Comparison of ENCODE assay signal across 8 cellular contexts in genomic region chr11:43575931-43576833, GRCh38.
A peak's percentile ranks its signal among the peaks of the same experiment; 100 is the strongest.
DNase-seq lines count a peak whose midpoint lies in the region; ATAC-seq and TF ChIP-seq lines count a peak whose summit lies in the region.

No MANE protein-coding gene starts in this region.

- H3K9me3 Mint-ChIP-seq in glutamatergic neuron (ENCODE audit: unreplicated experiment) = peaks cover 22% of the 10 kb centered on the region

- H3K36me3 ChIP-seq in OCI-LY7 (ENCODE audit: insufficient read depth, low read length) = no peaks in the 10 kb centered on the region
- no peaks in the 10 kb centered on the region for H3K36me3 ChIP-seq in aorta (ENCODE audit: control insufficient read depth in 1 of 2, insufficient read depth in 2 of 2, low read length in 1 of 2)
- no peaks in the 10 kb centered on the region for H3K36me3 ChIP-seq in prostate gland

- H3K4me2 ChIP-seq in OCI-LY7 (ENCODE audit: low read length) = peak overlapping the region; percentile 51

- no peak overlapping the region for H2AFZ ChIP-seq in OCI-LY7 (ENCODE audit: low read length)

- H3K4me3 ChIP-seq in OCI-LY7 (ENCODE audit: low read depth, low read length, poor library complexity, severe bottlenecking) = no peak overlapping the region
- H3K4me3 ChIP-seq in skeletal muscle cell (ENCODE audit: low read depth, low read length) = peak overlapping the region; percentile 41
- peak overlapping the region in 1 of 2 donors; percentile 5 for H3K4me3 ChIP-seq in aorta (ENCODE audit: low read length in 2 of 2)
- H3K4me3 ChIP-seq in prostate gland = no peak overlapping the region

- no TSS peak for BruUV-seq in OCI-LY7 (replicated peaks; lab: Mats Ljungman, UMichigan)

- peaks cover 25% of the 10 kb centered on the region for H3K27me3 Mint-ChIP-seq in glutamatergic neuron (ENCODE audit: unreplicated experiment)

- no peak for ATAC-seq in aorta (ENCODE audit: low FRiP score)

- peaks cover 0 to 2% of the 10 kb centered on the region in 2 donors for H3K27me3 ChIP-seq in aorta (ENCODE audit: control insufficient read depth in 1 of 2, insufficient read depth in 2 of 2, low read length in 1 of 2)
- H3K27me3 ChIP-seq in prostate gland (replicated peaks; ENCODE audit: insufficient read depth) = peaks cover 32% of the 10 kb centered on the region

- H3K27ac ChIP-seq in OCI-LY7 (ENCODE audit: low read depth, low read length, poor library complexity, severe bottlenecking) (no peak overlapping the region), aorta (ENCODE audit: low read depth in 1 of 2, low read length in 2 of 2) (no peak overlapping the region), prostate gland (no peak overlapping the region)

- DNase-seq in NCI-H1105 treated with DMSO at 0.1 percent for 48 hours (lab: John Stamatoyannopoulos, UW) (peak; percentile 15), NCI-H1105 (lab: John Stamatoyannopoulos, UW) (no peak), OCI-LY7 (ENCODE audit: low spot score) (no peak), glutamatergic neuron (no peak), skeletal muscle cell (ENCODE audit: low read depth) (no peak), aorta (no peak), prostate gland (ENCODE audit: low spot score) (no peak)
- DNase-seq in stimulated activated naive CD4-positive, alpha-beta T cell (lab: John Stamatoyannopoulos, UW) = no peak

- 1% methylated on average over 20 of the region's 20 CpGs for WGBS in aorta, 2 donors
- WGBS in prostate gland = 4% methylated on average over 20 of the region's 20 CpGs

- H3K79me2 ChIP-seq in OCI-LY7 (ENCODE audit: insufficient read depth, low read depth, low read length) = no peaks in the 10 kb centered on the region

- CTCF ChIA-PET in OCI-LY7 (lab: Charles Lee; ENCODE audit: unreplicated experiment) = no interaction called here

- POLR2A ChIA-PET in OCI-LY7 (lab: Charles Lee) = interaction anchor here (0.6 to 1.1 kb wide), 4 partner anchors 11 to 371 kb away, joined by 3 read pairs; no protein-coding TSS in a partner anchor

- H3K4me3 Mint-ChIP-seq in glutamatergic neuron (ENCODE audit: unreplicated experiment) = peak overlapping the region; percentile 94

- peak overlapping the region; percentile 99 for H3K27ac Mint-ChIP-seq in glutamatergic neuron (ENCODE audit: unreplicated experiment)

- H3K9me3 ChIP-seq in OCI-LY7 (ENCODE audit: low read length) (no peaks in the 10 kb centered on the region), aorta (ENCODE audit: control insufficient read depth, low read length) (no peaks in the 10 kb centered on the region), prostate gland (no peaks in the 10 kb centered on the region)

- H4K20me1 ChIP-seq in OCI-LY7 (ENCODE audit: insufficient read depth, low read length) = no peaks in the 10 kb centered on the region

- TF ChIP-seq CTCF in OCI-LY7 (conservative IDR thresholded peaks at IDR 0.05; ENCODE audit: low read length) (no peak), glutamatergic neuron (IDR thresholded peaks at IDR 0.05; ENCODE audit: partially characterized antibody, unreplicated experiment) (no peak), prostate gland (IDR thresholded peaks at IDR 0.05) (no peak)

- H3K4me1 ChIP-seq in OCI-LY7 (ENCODE audit: insufficient read depth, low read length, poor library complexity, severe bottlenecking) = peaks cover 5% of the 10 kb centered on the region
- no peaks in the 10 kb centered on the region for H3K4me1 ChIP-seq in aorta (ENCODE audit: control insufficient read depth in 1 of 2, insufficient read depth in 2 of 2, low read length in 2 of 2)
- no peaks in the 10 kb centered on the region for H3K4me1 ChIP-seq in prostate gland (replicated peaks)

- intact Hi-C loops in OCI-LY7 (cut with micrococcal nuclease; ENCODE audit: unreplicated experiment) = no loop called here
- intact Hi-C loops in aorta (cut with DNase I) = no loop called here
- intact Hi-C loops in prostate gland (cut with DNase I) = no loop called here

- H3K36me3 Mint-ChIP-seq in glutamatergic neuron (ENCODE audit: unreplicated experiment) = no peaks in the 10 kb centered on the region

- no peaks in the 10 kb centered on the region for H3K9me2 ChIP-seq in OCI-LY7 (ENCODE audit: insufficient read depth, low read length)

- TF ChIP-seq POLR2A in prostate gland (IDR thresholded peaks at IDR 0.05) = no peak

- peaks cover 23% of the 10 kb centered on the region for H3K4me1 Mint-ChIP-seq in glutamatergic neuron (ENCODE audit: low read depth, unreplicated experiment)
